ENCODE assay signal across 22 cellular contexts in genomic region chr14:25862068-25862467, GRCh38.
"Had no signal": no experiment of that assay in that cellular context is flagged by ENCODE, and none has a peak within 500 bp of the region (broad histone marks: within the 10 kb centered on the region; RNA-seq: fewer than 3 reads in every experiment).

No MANE protein-coding gene starts in this region.

- DNase-seq: cortex of kidney; effector memory CD8-positive, alpha-beta T cell; erythroblast; esophagus squamous epithelium; foreskin melanocyte; glutamatergic neuron; heart right ventricle; immature natural killer cell; mucosa of descending colon; naive B cell; stimulated activated CD4-positive, alpha-beta T cell treated with anti-CD3 and anti-CD28 coated beads, Interleukin-12 subunit alpha, Interleukin-12 subunit beta, amount 100 ng/mL, for 4 hours; stimulated activated CD4-positive, alpha-beta T cell treated with anti-CD3 and anti-CD28 coated beads, Interleukin-1b, Interleukin-23, amount 100 ng/mL, for 48 hours; stimulated activated CD4-positive, alpha-beta T cell treated with anti-CD3 and anti-CD28 coated beads, Interleukin-4, amount 100 ng/mL, for 1 hour; stimulated activated CD8-positive, alpha-beta memory T cell treated with anti-CD3 and anti-CD28 coated beads, Interleukin-4, amount 100 ng/mL, for 48 hours; stimulated activated naive CD4-positive, alpha-beta T cell; stimulated activated naive CD8-positive, alpha-beta T cell treated with anti-CD3 and anti-CD28 coated beads, Interleukin-15, amount 100 ng/mL, for 72 hours; testis; tibial artery had no signal

- ATAC-seq: effector memory CD8-positive, alpha-beta T cell; heart right ventricle; mucosa of descending colon; natural killer cell treated with Interleukin-12 subunit alpha and Interleukin-12 subunit beta and Interleukin-15 and Interleukin-18, amount 100 ng/mL, for 72 hours; sciatic nerve; stimulated activated naive CD8-positive, alpha-beta T cell treated with anti-CD3 and anti-CD28 coated beads, Interleukin-15, amount 100 ng/mL, for 72 hours had no signal

- H3K27ac ChIP-seq: esophagus squamous epithelium, heart right ventricle, neural progenitor cell, parathyroid adenoma, testis, tibial artery had no signal
